In the genomic region with DNA sequence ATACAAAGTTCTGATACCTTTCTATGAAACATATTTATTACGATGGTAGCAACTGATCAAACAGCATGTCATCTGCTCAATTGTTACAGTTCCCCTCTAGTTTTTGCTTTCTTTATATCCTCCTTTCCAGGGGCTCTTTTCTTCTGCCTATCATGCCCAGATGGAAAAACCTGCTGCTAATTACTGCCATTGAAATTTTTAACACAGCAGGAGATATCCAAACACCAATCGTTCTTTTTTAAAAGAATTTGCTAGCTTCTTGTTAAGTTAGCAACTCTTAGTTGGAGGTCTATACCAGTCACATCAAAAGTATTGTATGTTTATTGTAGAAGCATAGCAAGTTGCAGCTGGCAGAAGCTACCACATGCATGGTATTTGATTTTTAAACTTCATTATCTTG, we compare ENCODE assay signal across 20 cellular contexts.
DNase-seq lines count a peak whose midpoint lies in the region; TF ChIP-seq lines count a peak whose summit lies in the region.
"Had no signal": no experiment of that assay in that cellular context is flagged by ENCODE, and none has a peak within 500 bp of the region (broad histone marks: within the 10 kb centered on the region; RNA-seq: fewer than 3 reads in every experiment).

No MANE protein-coding gene starts in this region.

- WGBS in endodermal cell (ENCODE audit: insufficient coverage in 1 of 2, insufficient read length in 1 of 2), 2 experiments: 25 to 45% methylated on average over 2 of the region's 2 CpGs
- WGBS in smooth muscle cell (ENCODE audit: low lambda C conversion rate): 54% methylated on average over 2 of the region's 2 CpGs

- H3K9ac ChIP-seq in endodermal cell (ENCODE audit: extremely low read depth, low read length, poor library complexity, severe bottlenecking) (no peak overlapping the region), smooth muscle cell (ENCODE audit: low read depth) (no peak overlapping the region)
- H3K9ac ChIP-seq: BLaER1, KMS-11 had no signal

- H3K4me3 ChIP-seq in endodermal cell (ENCODE audit: low read length) (no peak overlapping the region), smooth muscle cell (no peak overlapping the region)
- H3K4me3 ChIP-seq: A549, BLaER1, HAP-1 had no signal

- H3K4me3 Mint-ChIP-seq in endodermal cell (no peak overlapping the region), Calu3 (ENCODE audit: low read depth, unreplicated experiment) (no peak overlapping the region)
- H3K4me3 Mint-ChIP-seq: CD4-positive, alpha-beta memory T cell; T-helper 1 cell treated with Interleukin-12 subunit alpha and Interleukin-12 subunit beta and Interleukin-4 antibody, amounts not matched to agents 30 μg/mL and 1 μg/mL, for 36 hours had no signal

- intact Hi-C loops in Calu3 (cut with micrococcal nuclease; ENCODE audit: unreplicated experiment): no loop called here

- no peak for TF ChIP-seq CTCF in endodermal cell (conservative IDR thresholded peaks at IDR 0.05)
- no peak for TF ChIP-seq CTCF in smooth muscle cell (IDR thresholded peaks at IDR 0.05; ENCODE audit: borderline replicate concordance, insufficient read depth, poor library complexity, severe bottlenecking)
- no peak for TF ChIP-seq CTCF in Calu3 (IDR thresholded peaks at IDR 0.05; ENCODE audit: unreplicated experiment)

- no peaks in the 10 kb centered on the region for H3K9me3 ChIP-seq in endodermal cell (ENCODE audit: control insufficient read depth, low read length)
- no peaks in the 10 kb centered on the region for H3K9me3 ChIP-seq in smooth muscle cell (replicated peaks; ENCODE audit: low read depth)
- H3K9me3 ChIP-seq: A549, BLaER1, HAP-1 had no signal

- peaks cover 16% of the 10 kb centered on the region for H3K4me1 ChIP-seq in endodermal cell (ENCODE audit: control insufficient read depth, insufficient read depth, low read length)
- H3K4me1 ChIP-seq in smooth muscle cell (ENCODE audit: low read depth): peaks cover 23% of the 10 kb centered on the region
- H3K4me1 ChIP-seq: A549, BLaER1, HAP-1 had no signal

- H3F3A ChIP-seq in smooth muscle cell (ENCODE audit: low read depth): peaks cover 19% of the 10 kb centered on the region

- CTCF ChIA-PET in Calu3 (lab: Charles Lee): no interaction called here

- BruUV-seq in Calu3 (replicated peaks; lab: Mats Ljungman, UMichigan): no TSS peak

- peak overlapping the region; percentile 37 for H3K4me2 ChIP-seq in smooth muscle cell
- H3K4me2 ChIP-seq: A549, BLaER1, KMS-11 had no signal

- no peaks in the 10 kb centered on the region for H4K20me1 ChIP-seq in smooth muscle cell (ENCODE audit: low read depth)
- H4K20me1 ChIP-seq: BLaER1 had no signal

- H3K27ac ChIP-seq in endodermal cell (ENCODE audit: low read depth, low read length): no peak overlapping the region
- peak overlapping the region; percentile 55 for H3K27ac ChIP-seq in smooth muscle cell (ENCODE audit: low read depth)
- H3K27ac ChIP-seq: A549, BLaER1, HL-60, KMS-11 had no signal

- H3K27me3 ChIP-seq in endodermal cell (ENCODE audit: control insufficient read depth, insufficient read depth, low read length, poor library complexity, severe bottlenecking) (no peaks in the 10 kb centered on the region), smooth muscle cell (ENCODE audit: low read depth) (no peaks in the 10 kb centered on the region)
- H3K27me3 ChIP-seq: BLaER1 had no signal

- no peaks in the 10 kb centered on the region for H3K9me3 Mint-ChIP-seq in endodermal cell
- peaks cover 2% of the 10 kb centered on the region for H3K9me3 Mint-ChIP-seq in Calu3 (ENCODE audit: low read depth, unreplicated experiment)
- H3K9me3 Mint-ChIP-seq: T-helper 1 cell treated with Interleukin-12 subunit alpha and Interleukin-12 subunit beta and Interleukin-4 antibody, amounts not matched to agents 30 μg/mL and 1 μg/mL, for 36 hours had no signal

- no peaks in the 10 kb centered on the region for H3K36me3 Mint-ChIP-seq in endodermal cell (ENCODE audit: low read depth)
- H3K36me3 Mint-ChIP-seq in Calu3 (ENCODE audit: insufficient read depth, unreplicated experiment): no peaks in the 10 kb centered on the region
- H3K36me3 Mint-ChIP-seq: CD4-positive, alpha-beta memory T cell had no signal

- DNase-seq in NCI-H2171 treated with DMSO at 0.1 percent for 48 hours (lab: John Stamatoyannopoulos, UW) (peak; percentile 32), NCI-H2171 (lab: John Stamatoyannopoulos, UW) (no peak), NCI-H146 (lab: John Stamatoyannopoulos, UW) (peak; percentile 90), endodermal cell (no peak), smooth muscle cell (lab: John Stamatoyannopoulos, UW; ENCODE audit: unreplicated experiment) (no peak), Calu3 (no peak)
- DNase-seq in activated CD4-positive, CD25-positive, alpha-beta regulatory T cell (lab: John Stamatoyannopoulos, UW): no peak
- DNase-seq: CD4-positive, alpha-beta memory T cell; DMS79 treated with DMSO at 0.1 percent for 48 hours; MV-4-11; NCI-H187; PC-3; RPMI8226; SHP77 treated with DMSO at 0.1 percent for 48 hours had no signal

- H3K36me3 ChIP-seq in endodermal cell (ENCODE audit: control insufficient read depth, insufficient read depth, low read length) (no peaks in the 10 kb centered on the region), smooth muscle cell (ENCODE audit: low read depth) (no peaks in the 10 kb centered on the region)
- H3K36me3 ChIP-seq: BLaER1, HAP-1 had no signal

- H3K27ac Mint-ChIP-seq in endodermal cell (peak overlapping the region; percentile 64), Calu3 (ENCODE audit: unreplicated experiment) (no peak overlapping the region)
- H3K27ac Mint-ChIP-seq: CD4-positive, alpha-beta memory T cell; T-helper 1 cell treated with Interleukin-12 subunit alpha and Interleukin-12 subunit beta and Interleukin-4 antibody, amounts not matched to agents 30 μg/mL and 1 μg/mL, for 36 hours had no signal

- H3K4me1 Mint-ChIP-seq in endodermal cell (peaks cover 45% of the 10 kb centered on the region), Calu3 (ENCODE audit: low read depth, unreplicated experiment) (peaks cover 15% of the 10 kb centered on the region)
- H3K4me1 Mint-ChIP-seq: CD4-positive, alpha-beta memory T cell had no signal

- peak overlapping the region; percentile 88 for H2AFZ ChIP-seq in smooth muscle cell (ENCODE audit: low read depth)

- H3K27me3 Mint-ChIP-seq in endodermal cell (ENCODE audit: insufficient read depth) (no peaks in the 10 kb centered on the region), Calu3 (ENCODE audit: unreplicated experiment) (no peaks in the 10 kb centered on the region)
- H3K27me3 Mint-ChIP-seq: CD4-positive, alpha-beta memory T cell had no signal

- H3K79me2 ChIP-seq in smooth muscle cell (ENCODE audit: low read depth): no peaks in the 10 kb centered on the region

Comparison
In these comparisons a context has a peak if more than half of its experiments do, and no peak if none do; other contexts are left out.
1. DNase-seq: peak in NCI-H2171 treated with DMSO at 0.1 percent for 48 hours (single experiment) and NCI-H146 (single experiment); none in NCI-H2171 (single experiment), endodermal cell (single experiment), smooth muscle cell (single experiment), Calu3 (single experiment) and activated CD4-positive, CD25-positive, alpha-beta regulatory T cell (0 of 4).